18 cellular contexts compared by ENCODE assay signal in genomic region chr1:31487143-31487542, GRCh38.
DNase-seq lines count a peak whose midpoint lies in the region; ATAC-seq, FAIRE-seq and TF ChIP-seq lines count a peak whose summit lies in the region.
"Had no signal": no experiment of that assay in that cellular context is flagged by ENCODE, and none has a peak within 500 bp of the region (broad histone marks: within the 10 kb centered on the region; RNA-seq: fewer than 3 reads in every experiment).

No MANE protein-coding gene starts in this region.

- H3K4me1 Mint-ChIP-seq in activated T-cell treated with anti-CD3 and anti-CD28 coated beads, Interleukin-2, amount 50 U/mL, for 72 hours (ENCODE audit: low read depth) = peaks cover 31% of the 10 kb centered on the region
- H3K4me1 Mint-ChIP-seq in activated T-helper 1 cell treated with anti-CD3 and anti-CD28 coated beads, Interleukin-12 subunit alpha, Interleukin-12 subunit beta, Interleukin-2, Interleukin-4 antibody, amounts not matched to agents 30 ng/mL and 10 ng/mL and 1 ng/mL, durations not matched to agents 14 hours and 24 hours and 36 hours (ENCODE audit: low read depth) = peaks cover 12% of the 10 kb centered on the region

- TF ChIP-seq POLR2A in K562 (conservative IDR thresholded peaks at IDR 0.05) = no peak
- no peak for TF ChIP-seq POLR2A in heart left ventricle (IDR thresholded peaks at IDR 0.05)

- H3K9me1 ChIP-seq in K562 (ENCODE audit: control insufficient read depth, insufficient read depth, low read length) = no peaks in the 10 kb centered on the region

- H3K36me3 ChIP-seq in K562 (ENCODE audit: control insufficient read depth, insufficient read depth, low read length) = no peaks in the 10 kb centered on the region
- H3K36me3 ChIP-seq in small intestine (ENCODE audit: control insufficient read depth in 2 of 2, insufficient read depth in 2 of 2, low read length in 2 of 2) = no peaks in the 10 kb centered on the region
- H3K36me3 ChIP-seq in heart left ventricle = no peaks in the 10 kb centered on the region
- H3K36me3 ChIP-seq: neutrophil, right lobe of liver, uterus had no signal

- no peaks in the 10 kb centered on the region for H4K20me1 ChIP-seq in K562 (replicated peaks; ENCODE audit: control insufficient read depth, insufficient read depth, low read length)

- no TSS peak for BruUV-seq in K562 (replicated peaks; lab: Mats Ljungman, UMichigan)

- peak overlapping the region; percentile 95 for H3K27ac Mint-ChIP-seq in activated T-cell treated with anti-CD3 and anti-CD28 coated beads, Interleukin-2, amount 50 U/mL, for 72 hours
- no peak overlapping the region for H3K27ac Mint-ChIP-seq in activated T-helper 1 cell treated with anti-CD3 and anti-CD28 coated beads, Interleukin-12 subunit alpha, Interleukin-12 subunit beta, Interleukin-2, Interleukin-4 antibody, amounts not matched to agents 30 ng/mL and 10 ng/mL and 1 ng/mL, durations not matched to agents 14 hours and 24 hours and 36 hours

- no peaks in the 10 kb centered on the region for H3K27me3 Mint-ChIP-seq in activated T-cell treated with anti-CD3 and anti-CD28 coated beads, Interleukin-2, amount 50 U/mL, for 72 hours (ENCODE audit: low read depth)
- H3K27me3 Mint-ChIP-seq in activated T-helper 1 cell treated with anti-CD3 and anti-CD28 coated beads, Interleukin-12 subunit alpha, Interleukin-12 subunit beta, Interleukin-2, Interleukin-4 antibody, amounts not matched to agents 30 ng/mL and 10 ng/mL and 1 ng/mL, durations not matched to agents 14 hours and 24 hours and 36 hours (ENCODE audit: insufficient read depth) = peaks cover 9% of the 10 kb centered on the region

- TF ChIP-seq EP300 in K562 (IDR thresholded peaks at IDR 0.05; ENCODE audit: low read length) = no peak

- H3K9me3 ChIP-seq in K562 (replicated peaks; ENCODE audit: control insufficient read depth, insufficient read depth, low read depth, low read length) (no peaks in the 10 kb centered on the region), small intestine (ENCODE audit: control insufficient read depth, low read depth) (no peaks in the 10 kb centered on the region), heart left ventricle (no peaks in the 10 kb centered on the region)
- H3K9me3 ChIP-seq: neutrophil, right lobe of liver, uterus had no signal

- in situ Hi-C loops in K562 (cut with MboI) = no loop called here

- DNase-seq in activated T-cell treated with anti-CD3 and anti-CD28 coated beads, Interleukin-2, amount 50 U/mL, for 72 hours = peak in 1 of 2 donors; percentile 13
- DNase-seq in activated T-cell treated with anti-CD3 and anti-CD28 coated beads for 4 hours (no peak), M059J (ENCODE audit: low read depth) (peak; percentile 37), K562 (ENCODE audit: extremely low read depth in 1 of 4, low spot score in 3 of 4) (no peak), small intestine (peak; percentile 60), superior temporal gyrus (ENCODE audit: extremely low spot score) (no peak), heart left ventricle (no peak)
- DNase-seq in activated T-helper 1 cell treated with anti-CD3 and anti-CD28 coated beads, Interleukin-12 subunit alpha, Interleukin-12 subunit beta, Interleukin-2, Interleukin-4 antibody, amounts not matched to agents 30 ng/mL and 10 ng/mL and 1 ng/mL, durations not matched to agents 14 hours and 24 hours and 36 hours (ENCODE audit: low spot score) = no peak
- DNase-seq: EL, hypothalamus, MV-4-11, NCI-H2081 treated with DMSO at 0.1 percent for 48 hours, PC-9, right lobe of liver, uterus had no signal

- peak in 1 of 2 donors; percentile 40 for ATAC-seq in activated T-cell treated with anti-CD3 and anti-CD28 coated beads, Interleukin-2, amount 50 U/mL, for 72 hours (replicated peaks in 1 of 2)
- ATAC-seq in K562 (no peak), heart left ventricle (no peak)

- TF ChIP-seq CTCF in K562 (IDR thresholded peaks at IDR 0.05 in 2 of 3, conservative IDR thresholded peaks at IDR 0.05 in 1 of 3; ENCODE audit: insufficient read depth in 2 of 3, low read depth in 1 of 3, low read length in 3 of 3) = no peak
- no peak for TF ChIP-seq CTCF in heart left ventricle (IDR thresholded peaks at IDR 0.05)

- CTCF ChIA-PET in K562 (lab: Yijun Ruan, JAX; ENCODE audit: low intra/inter-chr PET ratio) = no interaction called here

- no peak for FAIRE-seq in K562 (lab: Jason Lieb, UNC)
- FAIRE-seq in small intestine (lab: Jason Lieb, UNC) = no peak
- FAIRE-seq: astrocyte, endometrium had no signal

- POLR2A ChIA-PET in K562 (lab: Yijun Ruan, JAX) = interaction anchor here (1.1 to 1.3 kb wide), 2 partner anchors 11 to 22 kb away, joined by 4 read pairs; no protein-coding TSS in a partner anchor

- H3K4me3 ChIP-seq in K562 = no peak overlapping the region
- no peak overlapping the region for H3K4me3 ChIP-seq in small intestine (ENCODE audit: low read depth in 1 of 2, low read length in 2 of 2)
- H3K4me3 ChIP-seq in heart left ventricle = peak overlapping the region in 1 of 12 donors; percentile 5
- H3K4me3 ChIP-seq: PC-9, right lobe of liver, uterus had no signal

- H3K27me3 ChIP-seq in K562 (ENCODE audit: control insufficient read depth in 2 of 2, insufficient read depth in 2 of 2, low read length in 2 of 2) (peaks cover 0 to 6% of the 10 kb centered on the region in 2 experiments; a peak in 2 of 5 replicates), small intestine (ENCODE audit: control insufficient read depth in 2 of 2, insufficient read depth in 2 of 2, low read length in 2 of 2) (no peaks in the 10 kb centered on the region), heart left ventricle (no peaks in the 10 kb centered on the region)
- H3K27me3 ChIP-seq: neutrophil, right lobe of liver, uterus had no signal

- 5% methylated on average over 3 of the region's 3 CpGs for WGBS in K562 (ENCODE audit: insufficient coverage, low coverage, missing lambda C conversion rate)
- 56 to 64% (median 63%) methylated on average over 3 of the region's 3 CpGs for WGBS in small intestine, 3 donors
- WGBS in heart left ventricle, 4 donors = 77 to 82% (median 81%) methylated on average over 3 of the region's 3 CpGs

- peaks cover 0 to 17% of the 10 kb centered on the region in 2 experiments; a peak in 3 of 5 replicates for H3K4me1 ChIP-seq in K562 (replicated peaks in 1 of 2; ENCODE audit: control insufficient read depth in 2 of 2, insufficient read depth in 2 of 2, low read length in 2 of 2)
- peaks cover 0 to 7% of the 10 kb centered on the region in 2 donors for H3K4me1 ChIP-seq in small intestine (ENCODE audit: control insufficient read depth in 2 of 2, insufficient read depth in 1 of 2, low read depth in 1 of 2, low read length in 1 of 2)
- peaks cover 0 to 15% (median 0%) of the 10 kb centered on the region in 12 donors for H3K4me1 ChIP-seq in heart left ventricle
- H3K4me1 ChIP-seq: right lobe of liver, uterus had no signal

- H3K79me2 ChIP-seq in K562 (ENCODE audit: control insufficient read depth, insufficient read depth, low read length) = no peaks in the 10 kb centered on the region

- no peak overlapping the region for H3K9ac ChIP-seq in K562 (ENCODE audit: insufficient read depth in 1 of 2, low read depth in 2 of 2, low read length in 2 of 2)

- H3K27ac ChIP-seq in K562 (ENCODE audit: extremely low read depth, low read depth, low read length) (no peak overlapping the region), small intestine (ENCODE audit: low read depth in 1 of 2, low read length in 1 of 2) (peak overlapping the region in 1 of 2 donors; percentile 50), heart left ventricle (peak overlapping the region in 1 of 12 donors; percentile 40)
- H3K27ac ChIP-seq: neutrophil, PC-9, right lobe of liver, uterus had no signal

- no peak for TF ChIP-seq RAD21 in K562 (CRISPR knock-in tag; conservative IDR thresholded peaks at IDR 0.05 in 1 of 2, IDR thresholded peaks at IDR 0.05 in 1 of 2)

- H3K4me3 Mint-ChIP-seq in activated T-cell treated with anti-CD3 and anti-CD28 coated beads, Interleukin-2, amount 50 U/mL, for 72 hours = peak overlapping the region in 1 of 2 donors; percentile 27
- no peak overlapping the region for H3K4me3 Mint-ChIP-seq in activated T-helper 1 cell treated with anti-CD3 and anti-CD28 coated beads, Interleukin-12 subunit alpha, Interleukin-12 subunit beta, Interleukin-2, Interleukin-4 antibody, amounts not matched to agents 30 ng/mL and 10 ng/mL and 1 ng/mL, durations not matched to agents 14 hours and 24 hours and 36 hours

- peaks cover 4 to 12% of the 10 kb centered on the region in 2 donors for H3K9me3 Mint-ChIP-seq in activated T-cell treated with anti-CD3 and anti-CD28 coated beads, Interleukin-2, amount 50 U/mL, for 72 hours
- H3K9me3 Mint-ChIP-seq in activated T-helper 1 cell treated with anti-CD3 and anti-CD28 coated beads, Interleukin-12 subunit alpha, Interleukin-12 subunit beta, Interleukin-2, Interleukin-4 antibody, amounts not matched to agents 30 ng/mL and 10 ng/mL and 1 ng/mL, durations not matched to agents 14 hours and 24 hours and 36 hours = peaks cover 4% of the 10 kb centered on the region

- intact Hi-C loops in K562 (cut with micrococcal nuclease) = no loop called here
- intact Hi-C loops in activated T-helper 1 cell treated with anti-CD3 and anti-CD28 coated beads, Interleukin-12 subunit alpha, Interleukin-12 subunit beta, Interleukin-2, Interleukin-4 antibody, amounts not matched to agents 30 ng/mL and 10 ng/mL and 1 ng/mL, durations not matched to agents 14 hours and 24 hours and 36 hours (cut with micrococcal nuclease) = no loop called here
- intact Hi-C loops in heart left ventricle (cut with DNase I) = no loop called here

- peaks cover 2 to 6% of the 10 kb centered on the region in 2 donors for H3K36me3 Mint-ChIP-seq in activated T-cell treated with anti-CD3 and anti-CD28 coated beads, Interleukin-2, amount 50 U/mL, for 72 hours (ENCODE audit: insufficient read depth in 2 of 2)
- peaks cover 2% of the 10 kb centered on the region for H3K36me3 Mint-ChIP-seq in activated T-helper 1 cell treated with anti-CD3 and anti-CD28 coated beads, Interleukin-12 subunit alpha, Interleukin-12 subunit beta, Interleukin-2, Interleukin-4 antibody, amounts not matched to agents 30 ng/mL and 10 ng/mL and 1 ng/mL, durations not matched to agents 14 hours and 24 hours and 36 hours (ENCODE audit: low read depth)

- H3K4me2 ChIP-seq in K562 (ENCODE audit: insufficient read depth, low read length) = peak overlapping the region; percentile 7; the same call in 1 of the 2 replicates
- H3K4me2 ChIP-seq: PC-9 had no signal

- H2AFZ ChIP-seq in K562 (ENCODE audit: low read depth, low read length) = no peak overlapping the region; the same call in 1 of the 2 replicates
- H2AFZ ChIP-seq: PC-9 had no signal

Comparison
In these comparisons a context has a peak if more than half of its experiments do, and no peak if none do; other contexts are left out.
1. DNase-seq: peak in M059J (single experiment) and small intestine (single experiment); none in activated T-cell treated with anti-CD3 and anti-CD28 coated beads for 4 hours (single experiment), K562 (0 of 4), activated T-helper 1 cell treated with anti-CD3 and anti-CD28 coated beads, Interleukin-12 subunit alpha, Interleukin-12 subunit beta, Interleukin-2, Interleukin-4 antibody, amounts not matched to agents 30 ng/mL and 10 ng/mL and 1 ng/mL, durations not matched to agents 14 hours and 24 hours and 36 hours (single experiment), superior temporal gyrus (single experiment) and heart left ventricle (0 of 5).